ENCODE assay signal across 8 cellular contexts in the genomic region with DNA sequence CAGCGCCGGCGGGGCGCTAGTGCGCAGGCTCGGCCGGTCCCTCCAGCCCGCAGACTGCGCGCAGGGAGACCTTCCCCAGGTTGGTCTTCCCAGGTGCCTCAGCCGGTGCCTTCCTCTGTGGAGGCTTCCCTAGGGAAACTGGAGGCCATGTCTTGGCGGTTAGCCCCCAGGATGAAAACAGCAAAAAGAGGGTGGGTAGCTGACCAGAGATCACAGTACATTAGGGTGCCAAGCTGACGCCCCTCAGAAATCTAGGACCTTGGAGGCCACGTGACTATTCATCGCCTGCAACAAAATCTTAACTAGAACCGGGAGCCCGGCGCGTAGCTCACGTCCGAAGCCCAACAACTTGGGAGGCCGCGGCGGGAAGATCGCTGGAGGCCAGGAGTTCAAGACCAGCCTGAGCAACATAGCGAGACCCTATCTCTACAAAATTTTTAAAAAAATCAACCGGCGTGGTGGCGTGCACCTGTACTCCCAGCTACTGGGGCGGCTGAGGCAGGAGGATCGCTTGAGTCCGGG. TPM values are rescaled to one million over a fixed set of nuclear protein-coding genes. Genes with fewer than 3 reads are reported as not detected.
DNase-seq lines count a peak whose midpoint lies in the region; ATAC-seq, FAIRE-seq and TF ChIP-seq lines count a peak whose summit lies in the region.

No MANE protein-coding gene starts in this region.

- peak overlapping the region; percentile 93 for H3K9ac ChIP-seq in astrocyte (ENCODE audit: low read length)

- peak overlapping the region; percentile 98 for H3K27ac Mint-ChIP-seq in stimulated activated naive CD8-positive, alpha-beta T cell treated with anti-CD3 and anti-CD28 coated beads, Interleukin-15, Interleukin-2, amounts not matched to agents 100 ng/mL and 50 ng/mL, for 24 hours
- peak overlapping the region; percentile 89 for H3K27ac Mint-ChIP-seq in astrocyte (ENCODE audit: unreplicated experiment)

- H4K20me1 ChIP-seq in astrocyte (ENCODE audit: insufficient read depth, low read length) = peaks cover 30% of the 10 kb centered on the region

- no peak for FAIRE-seq in astrocyte (lab: Jason Lieb, UNC)

- no peaks in the 10 kb centered on the region for H3K9me3 Mint-ChIP-seq in stimulated activated naive CD8-positive, alpha-beta T cell treated with anti-CD3 and anti-CD28 coated beads, Interleukin-15, Interleukin-2, amounts not matched to agents 100 ng/mL and 50 ng/mL, for 24 hours
- H3K9me3 Mint-ChIP-seq in astrocyte (ENCODE audit: unreplicated experiment) = no peaks in the 10 kb centered on the region

- H3K36me3 Mint-ChIP-seq in stimulated activated naive CD8-positive, alpha-beta T cell treated with anti-CD3 and anti-CD28 coated beads, Interleukin-15, Interleukin-2, amounts not matched to agents 100 ng/mL and 50 ng/mL, for 24 hours (ENCODE audit: low read depth) = peaks cover 36% of the 10 kb centered on the region
- H3K36me3 Mint-ChIP-seq in astrocyte (ENCODE audit: low read depth, unreplicated experiment) = peaks cover 5% of the 10 kb centered on the region

- H3K4me3 ChIP-seq in astrocyte (ENCODE audit: insufficient read depth, low read depth, low read length) = peak overlapping the region; percentile 91
- peak overlapping the region; percentile 68 for H3K4me3 ChIP-seq in lung

- peak overlapping the region; percentile 99 for H3K4me3 Mint-ChIP-seq in stimulated activated naive CD8-positive, alpha-beta T cell treated with anti-CD3 and anti-CD28 coated beads, Interleukin-15, Interleukin-2, amounts not matched to agents 100 ng/mL and 50 ng/mL, for 24 hours
- H3K4me3 Mint-ChIP-seq in astrocyte (ENCODE audit: unreplicated experiment) = peak overlapping the region; percentile 91

- peaks cover 47% of the 10 kb centered on the region for H3K4me1 Mint-ChIP-seq in stimulated activated naive CD8-positive, alpha-beta T cell treated with anti-CD3 and anti-CD28 coated beads, Interleukin-15, Interleukin-2, amounts not matched to agents 100 ng/mL and 50 ng/mL, for 24 hours (ENCODE audit: low read depth)
- peaks cover 9% of the 10 kb centered on the region for H3K4me1 Mint-ChIP-seq in astrocyte (ENCODE audit: low read depth, unreplicated experiment)

- ATAC-seq in stimulated activated naive CD8-positive, alpha-beta T cell treated with anti-CD3 and anti-CD28 coated beads, Interleukin-15, Interleukin-2, amounts not matched to agents 100 U/mL and 50 U/mL, for 24 hours = no peak
- no peak for ATAC-seq in lung (ENCODE audit: insufficient read depth, low FRiP score)
- no peak for ATAC-seq in HG02678 (IDR thresholded peaks at IDR 0.05; ENCODE audit: unreplicated experiment)

- H3K27me3 Mint-ChIP-seq in stimulated activated naive CD8-positive, alpha-beta T cell treated with anti-CD3 and anti-CD28 coated beads, Interleukin-15, Interleukin-2, amounts not matched to agents 100 ng/mL and 50 ng/mL, for 24 hours = no peaks in the 10 kb centered on the region
- H3K27me3 Mint-ChIP-seq in astrocyte (ENCODE audit: low read depth, unreplicated experiment) = no peaks in the 10 kb centered on the region

- H3K9me3 ChIP-seq in astrocyte (ENCODE audit: insufficient read depth, low read depth, low read length) (no peaks in the 10 kb centered on the region), lung (ENCODE audit: control insufficient read depth in 2 of 2, insufficient read depth in 1 of 2, low read length in 1 of 2) (no peaks in the 10 kb centered on the region)

- DNase-seq in stimulated activated naive CD8-positive, alpha-beta T cell treated with anti-CD3 and anti-CD28 coated beads, Interleukin-15, Interleukin-2, amounts not matched to agents 100 U/mL and 50 U/mL, for 24 hours = no peak
- DNase-seq in astrocyte (ENCODE audit: low read depth) (no peak), lung (ENCODE audit: low spot score) (no peak), inferior parietal cortex (ENCODE audit: extremely low spot score) (no peak), SHP77 treated with DMSO at 0.1 percent for 48 hours (lab: John Stamatoyannopoulos, UW) (no peak), NAMALWA (ENCODE audit: low spot score) (no peak)

- peak overlapping the region; percentile 95 for H2AFZ ChIP-seq in astrocyte (ENCODE audit: low read depth, low read length)

- no peaks in the 10 kb centered on the region for H3K27me3 ChIP-seq in astrocyte (ENCODE audit: insufficient read depth, low read length)
- H3K27me3 ChIP-seq in lung (ENCODE audit: control insufficient read depth, insufficient read depth) = no peaks in the 10 kb centered on the region

- peaks cover 73% of the 10 kb centered on the region for H3K79me2 ChIP-seq in astrocyte (ENCODE audit: insufficient read depth, low read length)

- 28% methylated on average over 28 to 32 of the region's 32 CpGs for WGBS in lung, 2 donors

- H3K27ac ChIP-seq in astrocyte (ENCODE audit: low read depth, low read length) (peak overlapping the region; percentile 86), lung (ENCODE audit: low read depth in 1 of 2, low read length in 1 of 2) (peak overlapping the region; percentile 93 to 95)

- H3K4me2 ChIP-seq in astrocyte (ENCODE audit: low read length) = peak overlapping the region; percentile 97

- H3K36me3 ChIP-seq in astrocyte (ENCODE audit: insufficient read depth, low read length) (peaks cover 5% of the 10 kb centered on the region), lung (ENCODE audit: control insufficient read depth in 2 of 2, insufficient read depth in 2 of 2, low read length in 2 of 2) (peaks cover 0 to 11% of the 10 kb centered on the region in 2 donors)

- TF ChIP-seq CTCF in astrocyte (IDR thresholded peaks at IDR 0.05; ENCODE audit: insufficient read depth, low read depth, low read length) (no peak), lung (IDR thresholded peaks at IDR 0.05; ENCODE audit: control extremely low read depth, extremely low read depth) (no peak)

- H3K4me1 ChIP-seq in astrocyte (ENCODE audit: insufficient read depth, low read length) (peaks cover 9% of the 10 kb centered on the region), lung (ENCODE audit: control insufficient read depth in 2 of 2, insufficient read depth in 2 of 2, low read length in 2 of 2) (peaks cover 7 to 18% of the 10 kb centered on the region in 2 donors)

RNA-seq across cellular contexts. Expression of a gene that starts 0.3 kb away (rescaled TPM):
- total RNA-seq in astrocyte (134 and 140 TPM in 2 replicates), lung (100 to 1,000 TPM; 109 to 169 TPM)
- polyA plus RNA-seq in lung = 100 to 1,000 TPM; 150 to 235 TPM

RNA-seq across cellular contexts. Expression of a gene that starts 7.6 kb away (rescaled TPM):
- total RNA-seq in astrocyte (8.7 and 10.0 TPM in 2 replicates), lung (1 to 10 TPM; 5.2 to 7.3 TPM)
- 1 to 10 TPM; 5.9 to 8.0 TPM for polyA plus RNA-seq in lung

RNA-seq across cellular contexts. Expression of a gene that starts 27.2 kb away (rescaled TPM):
- total RNA-seq in astrocyte (107 and 115 TPM in 2 replicates), lung (10 to 100 TPM; 49.2 to 72.3 TPM)
- polyA plus RNA-seq in lung = 100 to 1,000 TPM in 1 of 2 donors, 10 to 100 TPM in 1; 69.4 to 167 TPM

RNA-seq across cellular contexts. Expression of a gene that starts 27.8 kb away (rescaled TPM):
- total RNA-seq in astrocyte (161 and 164 TPM in 2 replicates), lung (100 to 1,000 TPM in 1 of 2 donors, 10 to 100 TPM in 1; 38.9 to 104 TPM)
- polyA plus RNA-seq in lung = 10 to 100 TPM; 51.2 to 65.2 TPM

RNA-seq across cellular contexts. Expression of a gene that starts 44.4 kb away (rescaled TPM):
- total RNA-seq in astrocyte (not detected in 2 replicates), lung (not detected)
- not detected for polyA plus RNA-seq in lung
